ENCODE assay signal across 25 cellular contexts in genomic region chr12:114321524-114321923, GRCh38.
"Had no signal": no experiment of that assay in that cellular context is flagged by ENCODE, and none has a peak within 500 bp of the region (broad histone marks: within the 10 kb centered on the region; RNA-seq: fewer than 3 reads in every experiment).

No MANE protein-coding gene starts in this region.

- H3K27ac ChIP-seq: colonic mucosa, epithelial cell of prostate, esophagus squamous epithelium, gastrocnemius medialis, heart right ventricle, left lung, lower lobe of right lung had no signal

- H3K4me1 ChIP-seq: colonic mucosa, esophagus squamous epithelium, gastrocnemius medialis, left lung, lower lobe of right lung had no signal

- H3K27me3 ChIP-seq: colonic mucosa, esophagus squamous epithelium, gastrocnemius medialis, heart right ventricle had no signal

- H3K9me3 ChIP-seq: colonic mucosa, esophagus squamous epithelium, gastrocnemius medialis, left lung, lower lobe of right lung, mucosa of descending colon had no signal

- H3K36me3 ChIP-seq: colonic mucosa, esophagus squamous epithelium, gastrocnemius medialis, heart right ventricle, left lung, lower lobe of right lung had no signal

- FAIRE-seq: endometrium, islet of Langerhans, keratinocyte had no signal

- DNase-seq: colonic mucosa; cortex of kidney; effector CD8-positive, alpha-beta T cell; effector memory CD8-positive, alpha-beta T cell; endodermal cell; erythroblast; esophagus squamous epithelium; foreskin melanocyte; gastrocnemius medialis; glutamatergic neuron; head of caudate nucleus; heart right ventricle; hippocampal formation; left cardiac atrium; left lung; left ventricle myocardium superior; lower lobe of right lung; mesenchymal stem cell; mucosa of descending colon; naive thymus-derived CD4-positive, alpha-beta T cell had no signal

- H3K4me3 ChIP-seq: colonic mucosa, esophagus squamous epithelium, gastrocnemius medialis, heart right ventricle, left lung, lower lobe of right lung, mucosa of descending colon had no signal

- ATAC-seq: effector memory CD8-positive, alpha-beta T cell; esophagus mucosa; gastrocnemius medialis; lower lobe of right lung; mucosa of descending colon; naive thymus-derived CD4-positive, alpha-beta T cell had no signal
